ENCODE assay signal across 8 cellular contexts in genomic region chr3:171162986-171163723, GRCh38.
DNase-seq lines count a peak whose midpoint lies in the region; ATAC-seq and TF ChIP-seq lines count a peak whose summit lies in the region.
"Had no signal": no experiment of that assay in that cellular context is flagged by ENCODE, and none has a peak within 500 bp of the region (broad histone marks: within the 10 kb centered on the region; RNA-seq: fewer than 3 reads in every experiment).

No MANE protein-coding gene starts in this region.

- H3K9me2 ChIP-seq in Karpas-422 (replicated peaks; ENCODE audit: insufficient read depth, low read length): no peaks in the 10 kb centered on the region

- H3K27ac Mint-ChIP-seq in brain: peak overlapping the region in 1 of 5 experiments; percentile 42
- no peak overlapping the region for H3K27ac Mint-ChIP-seq in nephron

- H3K9me3 ChIP-seq in Karpas-422 (ENCODE audit: low read length): peaks cover 8% of the 10 kb centered on the region

- H3K9me3 Mint-ChIP-seq in brain (peaks cover 5 to 15% (median 8%) of the 10 kb centered on the region in 5 experiments), nephron (peaks cover 8% of the 10 kb centered on the region)

- H3K36me3 ChIP-seq in Karpas-422 (ENCODE audit: insufficient read depth, low read length): no peaks in the 10 kb centered on the region

- no peak overlapping the region for H3K4me3 ChIP-seq in GM12865 (ENCODE audit: low read depth, low read length)
- H3K4me3 ChIP-seq in Karpas-422 (ENCODE audit: low read length): no peak overlapping the region

- ATAC-seq in left lobe of liver: no peak

- no peaks in the 10 kb centered on the region for H3K79me2 ChIP-seq in Karpas-422 (ENCODE audit: low read length)

- DNase-seq in GM12865 (ENCODE audit: low read depth) (peak; percentile 68), Karpas-422 (peak; percentile 71), superior temporal gyrus (ENCODE audit: extremely low spot score) (no peak), NCI-H146 treated with DMSO at 0.1 percent for 48 hours (lab: John Stamatoyannopoulos, UW; ENCODE audit: unreplicated experiment) (no peak), left lobe of liver (ENCODE audit: low spot score) (no peak)

- H3K4me1 Mint-ChIP-seq in brain: peaks cover 5% of the 10 kb centered on the region
- H3K4me1 Mint-ChIP-seq in nephron: no peaks in the 10 kb centered on the region

- no peak overlapping the region for H3K27ac ChIP-seq in Karpas-422 (ENCODE audit: low read length)

- H3K36me3 Mint-ChIP-seq in brain: peaks cover 95% of the 10 kb centered on the region
- peaks cover 56% of the 10 kb centered on the region for H3K36me3 Mint-ChIP-seq in nephron (ENCODE audit: low read depth)

- H2AFZ ChIP-seq in Karpas-422 (ENCODE audit: low read length): no peak overlapping the region

- H3K4me2 ChIP-seq in Karpas-422 (ENCODE audit: low read depth, low read length, poor library complexity, severe bottlenecking): no peak overlapping the region

- no peaks in the 10 kb centered on the region for H3K27me3 ChIP-seq in Karpas-422 (ENCODE audit: low read length)

- H3K4me3 Mint-ChIP-seq in brain (no peak overlapping the region), nephron (no peak overlapping the region)
- H3K4me3 Mint-ChIP-seq: central memory CD8-positive, alpha-beta T cell had no signal

- H3K27me3 Mint-ChIP-seq in brain (no peaks in the 10 kb centered on the region), nephron (ENCODE audit: low read depth) (peaks cover 9% of the 10 kb centered on the region)
- H3K27me3 Mint-ChIP-seq: central memory CD8-positive, alpha-beta T cell had no signal

- H3K4me1 ChIP-seq in Karpas-422 (ENCODE audit: low read length): peaks cover 10% of the 10 kb centered on the region

- H3K9ac ChIP-seq in Karpas-422 (ENCODE audit: low read length): no peak overlapping the region

- H4K20me1 ChIP-seq in Karpas-422 (ENCODE audit: insufficient read depth, low read depth, low read length): no peaks in the 10 kb centered on the region

- TF ChIP-seq CTCF in GM12865 (IDR thresholded peaks at IDR 0.05; ENCODE audit: insufficient read depth, low read depth, low read length, missing control alignments) (peak; percentile 63), brain (conservative IDR thresholded peaks at IDR 0.05) (peak; percentile 50 to 71), nephron (IDR thresholded peaks at IDR 0.05; ENCODE audit: unreplicated experiment in 3 of 3) (peak in 2 of 3 experiments; percentile 31 to 43)

Comparison
In these comparisons a context has a peak if more than half of its experiments do, and no peak if none do; other contexts are left out.
1. DNase-seq: peak in GM12865 (single experiment) and Karpas-422 (single experiment); none in superior temporal gyrus (single experiment), NCI-H146 treated with DMSO at 0.1 percent for 48 hours (single experiment) and left lobe of liver (single experiment).
2. Peak in every context shown above with its lines, with median percentiles within 50 percentile points of each other: CTCF ChIP-seq.